In genomic region chr10:95694665-95695064, GRCh38 we compare ENCODE assay signal across 8 cellular contexts. TPM values are rescaled to one million over a fixed set of nuclear protein-coding genes. Genes with fewer than 3 reads are reported as not detected.
DNase-seq lines count a peak whose midpoint lies in the region; ATAC-seq, FAIRE-seq and TF ChIP-seq lines count a peak whose summit lies in the region.

No MANE protein-coding gene starts in this region.

- intact Hi-C loops in CD14-positive monocyte (cut with micrococcal nuclease) (loop anchor here (5.0 to 10.0 kb wide), 2 partner anchors 63 to 350 kb away; partner anchors contain the start of genes ENTPD1 (in 2 of the 2) and CCNJ (in 1 of the 2)), kidney (cut with DNase I) (loop anchor here (10.0 kb wide), 1 partner anchor 150 kb away; no protein-coding TSS in a partner anchor)
- intact Hi-C loops in activated CD8-positive, alpha-beta T cell treated with anti-CD3 and anti-CD28 coated beads for 36 hours (cut with micrococcal nuclease): loop anchor here (1.0 kb wide), 2 partner anchors 148 to 171 kb away; no protein-coding TSS in a partner anchor
- intact Hi-C loops in naive thymus-derived CD4-positive, alpha-beta T cell (cut with micrococcal nuclease): loop anchor here (1.0 to 10.0 kb wide), 18 partner anchors 38 to 1992 kb away; partner anchors contain the start of genes ALDH18A1 (in 2 of the 2), CC2D2B (in 2 of the 2), CCNJ (in 2 of the 2) and SORBS1 (in 2 of the 2)

- H2AFZ ChIP-seq in GM23248: peak overlapping the region; percentile 68

- H3K4me3 ChIP-seq in GM23248: no peak overlapping the region
- no peak overlapping the region for H3K4me3 ChIP-seq in naive thymus-derived CD4-positive, alpha-beta T cell (ENCODE audit: low read length)
- no peak overlapping the region for H3K4me3 ChIP-seq in kidney (ENCODE audit: low read length in 2 of 2)

- H3K4me3 Mint-ChIP-seq in CD14-positive monocyte: no peak overlapping the region
- peak overlapping the region; percentile 98 for H3K4me3 Mint-ChIP-seq in activated CD8-positive, alpha-beta T cell treated with anti-CD3 and anti-CD28 coated beads for 36 hours
- peak overlapping the region in 9 of 10 donors; percentile 36 to 99 (median 95) for H3K4me3 Mint-ChIP-seq in naive thymus-derived CD4-positive, alpha-beta T cell

- in situ Hi-C loops in GM23248 (cut with MboI) (no loop called here), G401 (cut with HindIII; ENCODE audit: low sequenced_read_pairs) (no loop called here)

- H3K9me3 Mint-ChIP-seq in CD14-positive monocyte: peaks cover 0 to 2% (median 0%) of the 10 kb centered on the region in 7 donors
- no peaks in the 10 kb centered on the region for H3K9me3 Mint-ChIP-seq in activated CD8-positive, alpha-beta T cell treated with anti-CD3 and anti-CD28 coated beads for 36 hours
- peaks cover 0 to 4% (median 0%) of the 10 kb centered on the region in 11 donors for H3K9me3 Mint-ChIP-seq in naive thymus-derived CD4-positive, alpha-beta T cell

- no peaks in the 10 kb centered on the region for H3K27me3 ChIP-seq in GM23248 (replicated peaks; ENCODE audit: insufficient read depth)
- no peaks in the 10 kb centered on the region for H3K27me3 ChIP-seq in naive thymus-derived CD4-positive, alpha-beta T cell (ENCODE audit: control insufficient read depth in 2 of 2, insufficient read depth in 2 of 2, low read length in 2 of 2)

- H3F3A ChIP-seq in GM23248 (ENCODE audit: insufficient read depth): no peaks in the 10 kb centered on the region

- peaks cover 15 to 30% of the 10 kb centered on the region in 2 donors for H3K36me3 Mint-ChIP-seq in CD14-positive monocyte
- H3K36me3 Mint-ChIP-seq in activated CD8-positive, alpha-beta T cell treated with anti-CD3 and anti-CD28 coated beads for 36 hours (ENCODE audit: low read depth): peaks cover 23% of the 10 kb centered on the region
- H3K36me3 Mint-ChIP-seq in naive thymus-derived CD4-positive, alpha-beta T cell: peaks cover 4 to 28% (median 5%) of the 10 kb centered on the region in 5 donors

- H3K9me2 ChIP-seq in GM23248 (ENCODE audit: insufficient read depth): no peaks in the 10 kb centered on the region

- no peak overlapping the region for H3K27ac ChIP-seq in GM23248
- H3K27ac ChIP-seq in naive thymus-derived CD4-positive, alpha-beta T cell (ENCODE audit: low read depth, low read length): peak overlapping the region; percentile 56
- H3K27ac ChIP-seq in kidney (ENCODE audit: low read depth in 2 of 2, low read length in 2 of 2): no peak overlapping the region

- H3K79me2 ChIP-seq in GM23248 (ENCODE audit: insufficient read depth): peaks cover 37% of the 10 kb centered on the region

- H3K9me3 ChIP-seq in GM23248 (ENCODE audit: low read depth) (no peaks in the 10 kb centered on the region), kidney (ENCODE audit: control insufficient read depth in 1 of 2, low read length in 2 of 2) (no peaks in the 10 kb centered on the region)
- H3K9me3 ChIP-seq in naive thymus-derived CD4-positive, alpha-beta T cell (ENCODE audit: control insufficient read depth in 2 of 3, low read length in 3 of 3): no peaks in the 10 kb centered on the region

- peak overlapping the region; percentile 16 to 98 (median 77) for H3K27ac Mint-ChIP-seq in CD14-positive monocyte
- H3K27ac Mint-ChIP-seq in activated CD8-positive, alpha-beta T cell treated with anti-CD3 and anti-CD28 coated beads for 36 hours: peak overlapping the region; percentile 93
- H3K27ac Mint-ChIP-seq in naive thymus-derived CD4-positive, alpha-beta T cell: peak overlapping the region in 7 of 9 donors; percentile 91 to 98 (median 96)

- TF ChIP-seq CTCF in CD14-positive monocyte (IDR thresholded peaks at IDR 0.05): no peak
- no peak for TF ChIP-seq CTCF in activated CD8-positive, alpha-beta T cell treated with anti-CD3 and anti-CD28 coated beads for 36 hours (IDR thresholded peaks at IDR 0.05)
- no peak for TF ChIP-seq CTCF in kidney (IDR thresholded peaks at IDR 0.05; ENCODE audit: borderline replicate concordance, extremely low read depth, insufficient read depth)

- CTCF ChIA-PET in activated CD8-positive, alpha-beta T cell treated with anti-CD3 and anti-CD28 coated beads for 36 hours (lab: Charles Lee): interaction anchor here (0.7 to 4.5 kb wide), 25 partner anchors 10 to 597 kb away, joined by 3 to 262 read pairs (median 4); partner anchors contain the start of genes CC2D2B and ENTPD1
- CTCF ChIA-PET in naive thymus-derived CD4-positive, alpha-beta T cell (lab: Charles Lee): interaction anchor here (0.6 to 3.0 kb wide), 12 partner anchors 7 to 600 kb away, joined by 3 to 23 read pairs (median 5); no protein-coding TSS in a partner anchor

- peaks cover 51% of the 10 kb centered on the region for H3K4me1 Mint-ChIP-seq in CD14-positive monocyte
- peaks cover 32% of the 10 kb centered on the region for H3K4me1 Mint-ChIP-seq in activated CD8-positive, alpha-beta T cell treated with anti-CD3 and anti-CD28 coated beads for 36 hours (ENCODE audit: low read depth)
- peaks cover 27 to 47% (median 42%) of the 10 kb centered on the region in 7 donors for H3K4me1 Mint-ChIP-seq in naive thymus-derived CD4-positive, alpha-beta T cell

- H3K4me2 ChIP-seq in GM23248 (ENCODE audit: unreplicated experiment): no peak overlapping the region

- no peak for FAIRE-seq in kidney (lab: Jason Lieb, UNC)

- peaks cover 0 to 4% (median 0%) of the 10 kb centered on the region in 3 donors for H3K27me3 Mint-ChIP-seq in CD14-positive monocyte (ENCODE audit: low read depth in 3 of 3)
- H3K27me3 Mint-ChIP-seq in activated CD8-positive, alpha-beta T cell treated with anti-CD3 and anti-CD28 coated beads for 36 hours: peaks cover 2% of the 10 kb centered on the region
- H3K27me3 Mint-ChIP-seq in naive thymus-derived CD4-positive, alpha-beta T cell: peaks cover under 1 to 17% (median 5%) of the 10 kb centered on the region in 5 donors

- no peak for DNase-seq in CD14-positive monocyte (ENCODE audit: low spot score)
- DNase-seq in GM23248: no peak
- no peak for DNase-seq in activated CD8-positive, alpha-beta T cell treated with anti-CD3 and anti-CD28 coated beads for 36 hours
- DNase-seq in naive thymus-derived CD4-positive, alpha-beta T cell: no peak
- DNase-seq in kidney: no peak
- DNase-seq in NCI-H1417 treated with DMSO at 0.1 percent for 48 hours (lab: John Stamatoyannopoulos, UW): no peak
- no peak for DNase-seq in G401 (ENCODE audit: low spot score)

- H3K9ac ChIP-seq in GM23248 (no peak overlapping the region), kidney (ENCODE audit: low read length in 2 of 2) (no peak overlapping the region)

- H4K20me1 ChIP-seq in GM23248 (ENCODE audit: insufficient read depth): no peaks in the 10 kb centered on the region

- 92% methylated on average over 15 to 18 of the region's 18 CpGs for WGBS in GM23248 (ENCODE audit: low coverage in 1 of 2, low lambda C conversion rate in 2 of 2, missing lambda C conversion rate in 2 of 2), 2 experiments

- 0 out of 2 replicates have a peak, but pooled peaks cover 4% of the 10 kb centered on the region for H3K4me1 ChIP-seq in GM23248 (ENCODE audit: insufficient read depth)
- peaks cover 11 to 15% of the 10 kb centered on the region in 2 donors for H3K4me1 ChIP-seq in naive thymus-derived CD4-positive, alpha-beta T cell (ENCODE audit: control insufficient read depth in 2 of 2, insufficient read depth in 2 of 2, low read length in 2 of 2)
- peaks cover 0 to 11% of the 10 kb centered on the region in 2 donors for H3K4me1 ChIP-seq in kidney (ENCODE audit: control insufficient read depth in 1 of 2, insufficient read depth in 1 of 2, low read depth in 1 of 2, low read length in 2 of 2)

- H3K36me3 ChIP-seq in GM23248 (ENCODE audit: low read depth) (no peaks in the 10 kb centered on the region), kidney (ENCODE audit: control insufficient read depth in 1 of 2, insufficient read depth in 2 of 2, low read length in 2 of 2) (peaks cover 4 to 5% of the 10 kb centered on the region in 2 donors)
- peaks cover 0 to 23% (median 0%) of the 10 kb centered on the region in 3 experiments for H3K36me3 ChIP-seq in naive thymus-derived CD4-positive, alpha-beta T cell (ENCODE audit: control insufficient read depth in 2 of 3, insufficient read depth in 3 of 3, low read length in 3 of 3)

- POLR2A ChIA-PET in activated CD8-positive, alpha-beta T cell treated with anti-CD3 and anti-CD28 coated beads for 36 hours (lab: Charles Lee): interaction anchor here (0.6 kb wide), 2 partner anchors 36 to 297 kb away, joined by 3 read pairs; no protein-coding TSS in a partner anchor
- POLR2A ChIA-PET in naive thymus-derived CD4-positive, alpha-beta T cell (lab: Charles Lee): interaction anchor here (2.9 kb wide), 1 partner anchor 435 kb away, joined by 13 read pairs; the partner anchor contains the start of gene ZNF518A

- ATAC-seq in activated CD8-positive, alpha-beta T cell treated with anti-CD3 and anti-CD28 coated beads for 36 hours: no peak
- ATAC-seq in naive thymus-derived CD4-positive, alpha-beta T cell: no peak
- ATAC-seq in GM18868 (IDR thresholded peaks at IDR 0.05; ENCODE audit: unreplicated experiment): no peak

RNA-seq across cellular contexts. Expression of gene TCTN3, which starts 0.9 kb away (rescaled TPM):
- polyA plus RNA-seq in CD14-positive monocyte (10 to 100 TPM; 14.4 to 23.1 TPM), GM23248 (2016; fragmentation: Nextera tagmentation; extraction: Ambion mirVana) (53.6 and 58.3 TPM in 2 replicates), kidney (ENCODE audit: insufficient read depth, low read depth, low replicate concordance) (40.3 TPM)
- 37.2 and 42.4 TPM in 2 replicates for total RNA-seq in GM23248 (2014; rRNA removed; shearing (Covaris generic))
- total RNA-seq in activated CD8-positive, alpha-beta T cell treated with anti-CD3 and anti-CD28 coated beads for 36 hours: 10 to 100 TPM; 17.6 to 20.5 TPM
- total RNA-seq in naive thymus-derived CD4-positive, alpha-beta T cell: 10 to 100 TPM; 16.2 to 38.3 (median 22.2) TPM
- polyA plus RNA-seq in naive thymus-derived CD4-positive, alpha-beta T cell: 10 to 100 TPM; 55.0 to 60.7 TPM
- total RNA-seq in kidney: 46.3 TPM
- total RNA-seq in G401 (2014; rRNA removed; shearing (Covaris generic)): 46.0 and 51.1 TPM in 2 replicates

RNA-seq across cellular contexts. Expression of gene ALDH18A1, which starts 38.2 kb away (rescaled TPM):
- 1 to 10 TPM; 2.6 TPM for polyA plus RNA-seq in CD14-positive monocyte
- 121 and 130 TPM in 2 replicates for total RNA-seq in GM23248 (2014; rRNA removed; shearing (Covaris generic))
- polyA plus RNA-seq in GM23248 (2016; fragmentation: Nextera tagmentation; extraction: Ambion mirVana): 92.4 and 97.2 TPM in 2 replicates
- 100 to 1,000 TPM; 119 TPM for total RNA-seq in activated CD8-positive, alpha-beta T cell treated with anti-CD3 and anti-CD28 coated beads for 36 hours
- 10 to 100 TPM; 15.0 to 73.8 (median 26.0) TPM for total RNA-seq in naive thymus-derived CD4-positive, alpha-beta T cell
- polyA plus RNA-seq in naive thymus-derived CD4-positive, alpha-beta T cell: 10 to 100 TPM; 51.9 to 62.4 TPM
- total RNA-seq in kidney: 72.0 TPM
- 23.6 TPM for polyA plus RNA-seq in kidney (ENCODE audit: insufficient read depth, low read depth, low replicate concordance)
- 151 and 164 TPM in 2 replicates for total RNA-seq in G401 (2014; rRNA removed; shearing (Covaris generic))

Comparison
In these comparisons a context has a peak if more than half of its experiments do, and no peak if none do; other contexts are left out.
1. H3K4me3 Mint-ChIP-seq: peak in activated CD8-positive, alpha-beta T cell treated with anti-CD3 and anti-CD28 coated beads for 36 hours (single experiment) and naive thymus-derived CD4-positive, alpha-beta T cell (9 of 10); none in CD14-positive monocyte (0 of 2).
2. Peak in every context shown above with its lines, with median percentiles within 50 percentile points of each other: H3K27ac Mint-ChIP-seq.